ENCODE assay signal across 8 cellular contexts in genomic region chr3:36993326-36994283, GRCh38. TPM values are rescaled to one million over a fixed set of nuclear protein-coding genes. Genes with fewer than 3 reads are reported as not detected.
DNase-seq lines count a peak whose midpoint lies in the region; ATAC-seq and TF ChIP-seq lines count a peak whose summit lies in the region.

TSS of gene MLH1 (plus strand) at chr3:36993518. CDS start at chr3:36993548, 30 bp downstream.

- peaks cover 58% of the 10 kb centered on the region for H3K36me3 Mint-ChIP-seq in activated naive CD8-positive, alpha-beta T cell treated with anti-CD3 and anti-CD28 coated beads, Interleukin-2, amount 50 U/mL, for 24 hours (ENCODE audit: low read depth)

- H3K27ac ChIP-seq in PC-3 (ENCODE audit: low read length), result peak within 1 kb of the TSS; percentile 82
- H3K27ac ChIP-seq in left ventricle myocardium inferior (replicated peaks), result peak within 1 kb of the TSS; percentile 97
- peak within 1 kb of the TSS; percentile 100 for H3K27ac ChIP-seq in rectal smooth muscle tissue (ENCODE audit: low read depth, low read length)

- H3K4me3 ChIP-seq in PC-3 (ENCODE audit: low read length) (peak within 1 kb of the TSS; percentile 83), left ventricle myocardium inferior (peak within 1 kb of the TSS; percentile 79), rectal smooth muscle tissue (ENCODE audit: low read length) (peak within 1 kb of the TSS; percentile 89)

- BruUV-seq in PC-3 (replicated peaks; lab: Mats Ljungman, UMichigan), result TSS peak; percentile 89

- peaks cover 20% of the 10 kb centered on the region for H3K36me3 ChIP-seq in PC-3 (ENCODE audit: low read depth, low read length)
- peaks cover 37% of the 10 kb centered on the region for H3K36me3 ChIP-seq in left ventricle myocardium inferior
- peaks cover 7% of the 10 kb centered on the region for H3K36me3 ChIP-seq in rectal smooth muscle tissue (ENCODE audit: control insufficient read depth, insufficient read depth, low read length)

- no peaks in the 10 kb centered on the region for H3K27me3 ChIP-seq in PC-3 (ENCODE audit: low read length)
- H3K27me3 ChIP-seq in left ventricle myocardium inferior (ENCODE audit: low read depth), result no peaks in the 10 kb centered on the region
- no peaks in the 10 kb centered on the region for H3K27me3 ChIP-seq in rectal smooth muscle tissue (ENCODE audit: control insufficient read depth, insufficient read depth, low read length)

- POLR2A ChIA-PET in PC-3 (lab: Charles Lee; ENCODE audit: unreplicated experiment), result interaction anchor here (0.6 to 1.3 kb wide), 6 partner anchors 11 to 1499 kb away, joined by 3 to 7 read pairs (median 4); no protein-coding TSS in a partner anchor

- ATAC-seq in HG02588 (IDR thresholded peaks at IDR 0.05; ENCODE audit: unreplicated experiment) (peak; percentile 90), PC-3 (peak; percentile 85)
- ATAC-seq in activated naive CD8-positive, alpha-beta T cell treated with anti-CD3 and anti-CD28 coated beads, Interleukin-2, amount 50 U/mL, for 24 hours, result peak; percentile 93

- H3K4me2 ChIP-seq in PC-3 (ENCODE audit: low read length), result peak within 1 kb of the TSS; percentile 94

- no peak within 1 kb of the TSS for H3K4me3 Mint-ChIP-seq in activated naive CD8-positive, alpha-beta T cell treated with anti-CD3 and anti-CD28 coated beads, Interleukin-2, amount 50 U/mL, for 24 hours

- H3K79me2 ChIP-seq in PC-3 (ENCODE audit: low read length), result peaks cover 63% of the 10 kb centered on the region

- H3K27me3 Mint-ChIP-seq in activated naive CD8-positive, alpha-beta T cell treated with anti-CD3 and anti-CD28 coated beads, Interleukin-2, amount 50 U/mL, for 24 hours, result no peaks in the 10 kb centered on the region

- H3K9me3 ChIP-seq in PC-3 (ENCODE audit: low read length) (no peaks in the 10 kb centered on the region), left ventricle myocardium inferior (replicated peaks) (no peaks in the 10 kb centered on the region)

- intact Hi-C loops in PC-3 (cut with micrococcal nuclease), result loop anchor here (1.0 to 2.0 kb wide), 2 partner anchors 35 to 189 kb away; no protein-coding TSS in a partner anchor
- intact Hi-C loops in left ventricle myocardium inferior (cut with micrococcal nuclease), result no loop called here

- TF ChIP-seq CTCF in GM10266 (IDR thresholded peaks at IDR 0.05; ENCODE audit: control insufficient read depth, insufficient read depth, low read depth, missing control alignments), result no peak
- no peak for TF ChIP-seq CTCF in PC-3 (conservative IDR thresholded peaks at IDR 0.05; ENCODE audit: low read depth, low read length)
- TF ChIP-seq CTCF in left ventricle myocardium inferior (IDR thresholded peaks at IDR 0.05; ENCODE audit: borderline replicate concordance), result no peak

- H3K9me2 ChIP-seq in PC-3 (replicated peaks; ENCODE audit: low read length), result no peaks in the 10 kb centered on the region

- H3K4me1 ChIP-seq in PC-3 (ENCODE audit: insufficient read depth, low read length) (peaks cover 33% of the 10 kb centered on the region), left ventricle myocardium inferior (peaks cover 79% of the 10 kb centered on the region), rectal smooth muscle tissue (ENCODE audit: control insufficient read depth, insufficient read depth, low read length) (peaks cover 32% of the 10 kb centered on the region)

- peaks cover 45% of the 10 kb centered on the region for H3K4me1 Mint-ChIP-seq in activated naive CD8-positive, alpha-beta T cell treated with anti-CD3 and anti-CD28 coated beads, Interleukin-2, amount 50 U/mL, for 24 hours

- peaks cover 36% of the 10 kb centered on the region for H4K20me1 ChIP-seq in PC-3 (ENCODE audit: low read length)

- CTCF ChIA-PET in PC-3 (lab: Charles Lee), result interaction anchor here (0.7 to 1.5 kb wide), 4 partner anchors 34 to 219 kb away, joined by 3 to 8 read pairs (median 4); no protein-coding TSS in a partner anchor

- H3K9ac ChIP-seq in PC-3 (ENCODE audit: low read length) (peak within 1 kb of the TSS; percentile 93), rectal smooth muscle tissue (ENCODE audit: low read length) (peak within 1 kb of the TSS; percentile 92)

- H3K27ac Mint-ChIP-seq in activated naive CD8-positive, alpha-beta T cell treated with anti-CD3 and anti-CD28 coated beads, Interleukin-2, amount 50 U/mL, for 24 hours, result no peak within 1 kb of the TSS

- peak; percentile 82 for DNase-seq in GM10266 (ENCODE audit: extremely low spot score)
- peak; percentile 100 for DNase-seq in PC-3
- peak; percentile 96 for DNase-seq in activated naive CD8-positive, alpha-beta T cell treated with anti-CD3 and anti-CD28 coated beads, Interleukin-2, amount 50 U/mL, for 24 hours
- peak; percentile 98 for DNase-seq in left ventricle myocardium inferior
- DNase-seq in NCI-H2227 (lab: John Stamatoyannopoulos, UW; ENCODE audit: unreplicated experiment), result no peak
- no peak for DNase-seq in NCI-H345 (lab: John Stamatoyannopoulos, UW)

- H3F3A ChIP-seq in PC-3 (ENCODE audit: low read length, unreplicated experiment), result no peaks in the 10 kb centered on the region

- peak within 1 kb of the TSS; percentile 88 for H2AFZ ChIP-seq in PC-3 (ENCODE audit: low read length)

- H3K9me3 Mint-ChIP-seq in activated naive CD8-positive, alpha-beta T cell treated with anti-CD3 and anti-CD28 coated beads, Interleukin-2, amount 50 U/mL, for 24 hours, result no peaks in the 10 kb centered on the region

RNA-seq across cellular contexts. Expression of gene MLH1, which starts in this region (rescaled TPM):
- total RNA-seq in PC-3 (2014; rRNA removed) (55.8 and 79.7 TPM in 2 replicates), left ventricle myocardium inferior (55.6 TPM)

Comparison
In these comparisons a context has a peak if more than half of its experiments do, and no peak if none do; other contexts are left out.
1. DNase-seq: peak in GM10266 (single experiment), PC-3 (single experiment), activated naive CD8-positive, alpha-beta T cell treated with anti-CD3 and anti-CD28 coated beads, Interleukin-2, amount 50 U/mL, for 24 hours (single experiment) and left ventricle myocardium inferior (single experiment); none in NCI-H2227 (single experiment) and NCI-H345 (single experiment).
2. Peak in every context shown above with its lines, with median percentiles within 50 percentile points of each other: ATAC-seq, H3K27ac ChIP-seq and H3K4me3 ChIP-seq.